In the genomic region with DNA sequence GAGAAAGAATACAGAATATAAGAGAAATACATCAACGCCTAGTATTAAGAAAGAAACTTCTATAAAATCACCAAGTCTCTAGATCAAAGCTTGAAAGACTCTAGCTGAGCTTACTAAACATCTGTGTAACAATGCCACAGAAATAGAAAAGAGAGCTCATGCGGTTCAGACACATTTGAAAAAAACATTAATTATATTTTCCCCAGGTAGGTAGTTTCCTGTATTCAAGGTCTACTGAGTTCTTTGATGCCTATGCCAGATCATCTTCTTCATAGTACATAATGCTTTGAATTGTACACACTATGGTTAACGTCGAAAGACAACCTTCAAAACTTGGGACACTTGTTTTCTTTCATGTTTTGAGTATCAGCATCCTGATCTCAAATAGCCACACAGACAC, we compare ENCODE assay signal across 26 cellular contexts. TPM values are rescaled to one million over a fixed set of nuclear protein-coding genes. Genes with fewer than 3 reads are reported as not detected.
A peak's percentile ranks its signal among the peaks of the same experiment; 100 is the strongest.
DNase-seq lines count a peak whose midpoint lies in the region; ATAC-seq and TF ChIP-seq lines count a peak whose summit lies in the region.
"Had no signal": no experiment of that assay in that cellular context is flagged by ENCODE, and none has a peak within 500 bp of the region (broad histone marks: within the 10 kb centered on the region; RNA-seq: fewer than 3 reads in every experiment).

No MANE protein-coding gene starts in this region.

- peaks cover 3% of the 10 kb centered on the region; the same call in 1 of the 2 replicates for H3K9me3 ChIP-seq in PC-9 (ENCODE audit: insufficient read depth, low read depth)
- H3K9me3 ChIP-seq in osteoblast (ENCODE audit: low read depth, low read length), result peaks cover 2% of the 10 kb centered on the region

- H2AFZ ChIP-seq in PC-9 (no peak overlapping the region), osteoblast (ENCODE audit: low read length) (no peak overlapping the region)

- H3K4me3 ChIP-seq in PC-9 (no peak overlapping the region), osteoblast (ENCODE audit: insufficient read depth, low read length) (no peak overlapping the region)
- H3K4me3 ChIP-seq: BLaER1, SK-N-MC had no signal

- intact Hi-C loops in activated B cell treated with CpG ODN at 0.5 μM for 24 hours (cut with micrococcal nuclease) (loop anchor here (10.0 kb wide), 1 partner anchor 475 kb away; no protein-coding TSS in a partner anchor), PC-9 (cut with micrococcal nuclease; ENCODE audit: unreplicated experiment) (loop anchor here (10.0 kb wide), 1 partner anchor 475 kb away; no protein-coding TSS in a partner anchor)

- H3K9me3 Mint-ChIP-seq in activated B cell treated with CpG ODN at 0.5 μM for 24 hours, result peaks cover 10% of the 10 kb centered on the region
- peaks cover 6 to 10% of the 10 kb centered on the region in 2 donors for H3K9me3 Mint-ChIP-seq in stimulated activated naive B cell treated with anti-CD40 and anti-IgM and Interleukin-4, amounts not matched to agents 10 μg/mL and 1 μg/mL and 100 μg/mL, for 72 hours

- no TSS peak for BruUV-seq in PC-9 (replicated peaks; lab: Mats Ljungman, UMichigan)

- no peaks in the 10 kb centered on the region for H4K20me1 ChIP-seq in PC-9 (ENCODE audit: insufficient read depth)
- H4K20me1 ChIP-seq in osteoblast (ENCODE audit: insufficient read depth, low read length), result no peaks in the 10 kb centered on the region
- H4K20me1 ChIP-seq: BLaER1 had no signal

- H3K27me3 ChIP-seq in PC-9 (ENCODE audit: insufficient read depth, low read depth) (no peaks in the 10 kb centered on the region), osteoblast (ENCODE audit: insufficient read depth, low read length) (no peaks in the 10 kb centered on the region)
- H3K27me3 ChIP-seq: BLaER1 had no signal

- H3K36me3 ChIP-seq in PC-9 (ENCODE audit: low read depth), result no peaks in the 10 kb centered on the region
- H3K36me3 ChIP-seq in osteoblast (ENCODE audit: insufficient read depth, low read length), result no peaks in the 10 kb centered on the region
- H3K36me3 ChIP-seq: BLaER1 had no signal

- peak overlapping the region; percentile 32 for H3K27ac Mint-ChIP-seq in activated B cell treated with CpG ODN at 0.5 μM for 24 hours
- no peak overlapping the region for H3K27ac Mint-ChIP-seq in stimulated activated naive B cell treated with anti-CD40 and anti-IgM and Interleukin-4, amounts not matched to agents 10 μg/mL and 1 μg/mL and 100 μg/mL, for 72 hours
- H3K27ac Mint-ChIP-seq: CD4-positive, alpha-beta T cell; T-cell had no signal

- no peaks in the 10 kb centered on the region for H3F3A ChIP-seq in PC-9 (ENCODE audit: insufficient read depth, low read depth)

- H3K27ac ChIP-seq in PC-9, result no peak overlapping the region
- H3K27ac ChIP-seq in osteoblast (ENCODE audit: low read depth, low read length), result no peak overlapping the region
- H3K27ac ChIP-seq: BLaER1, HL-60, SK-N-MC had no signal

- peaks cover 29% of the 10 kb centered on the region for H3K4me1 Mint-ChIP-seq in activated B cell treated with CpG ODN at 0.5 μM for 24 hours
- peaks cover 14 to 33% of the 10 kb centered on the region in 2 donors for H3K4me1 Mint-ChIP-seq in stimulated activated naive B cell treated with anti-CD40 and anti-IgM and Interleukin-4, amounts not matched to agents 10 μg/mL and 1 μg/mL and 100 μg/mL, for 72 hours
- H3K4me1 Mint-ChIP-seq: T-cell had no signal

- POLR2A ChIA-PET in activated B cell treated with CpG ODN at 0.5 μM for 24 hours (lab: Charles Lee), result interaction anchor here (1.0 kb wide), 1 partner anchor 27 kb away, joined by 4 read pairs; no protein-coding TSS in a partner anchor
- POLR2A ChIA-PET in PC-9 (lab: Charles Lee; ENCODE audit: unreplicated experiment), result no interaction called here

- H3K4me1 ChIP-seq in PC-9 (replicated peaks; ENCODE audit: insufficient read depth) (no peaks in the 10 kb centered on the region), osteoblast (ENCODE audit: insufficient read depth, low read length) (peaks cover 14% of the 10 kb centered on the region)
- H3K4me1 ChIP-seq: BLaER1 had no signal

- H3K4me3 Mint-ChIP-seq in activated B cell treated with CpG ODN at 0.5 μM for 24 hours, result no peak overlapping the region
- no peak overlapping the region for H3K4me3 Mint-ChIP-seq in stimulated activated naive B cell treated with anti-CD40 and anti-IgM and Interleukin-4, amounts not matched to agents 10 μg/mL and 1 μg/mL and 100 μg/mL, for 72 hours
- H3K4me3 Mint-ChIP-seq: CD4-positive, alpha-beta T cell; T-cell had no signal

- CTCF ChIA-PET in activated B cell treated with CpG ODN at 0.5 μM for 24 hours (lab: Charles Lee), result interaction anchor here (0.8 to 8.2 kb wide), 3 partner anchors 35 to 110 kb away, joined by 3 to 168 read pairs (median 85); no protein-coding TSS in a partner anchor
- CTCF ChIA-PET in PC-9 (lab: Charles Lee), result no interaction called here

- H3K79me2 ChIP-seq in PC-9 (ENCODE audit: low read depth), result no peaks in the 10 kb centered on the region
- H3K79me2 ChIP-seq in osteoblast (ENCODE audit: insufficient read depth, low read length), result peaks cover 23% of the 10 kb centered on the region

- no peak for DNase-seq in activated B cell treated with CpG ODN at 0.5 μM for 24 hours
- no peak for DNase-seq in stimulated activated naive B cell treated with anti-CD40 and anti-IgM and Interleukin-4, amounts not matched to agents 10 μg/mL and 1 μg/mL and 100 μg/mL, for 72 hours
- no peak for DNase-seq in AML-193 (lab: John Stamatoyannopoulos, UW)
- no peak for DNase-seq in PC-9
- DNase-seq in osteoblast (ENCODE audit: insufficient read length, low spot score, missing footprints), result no peak
- DNase-seq: CD4-positive, alpha-beta T cell; COR-L47; DMS79; KG1; NCI-H1105; NCI-H2081; NCI-H2171; NCI-H345; NCI-H524; NCI-H82; RPMI8226; SHP77 treated with DMSO at 0.1 percent for 48 hours; T-cell had no signal

- peaks cover 4% of the 10 kb centered on the region for H3K27me3 Mint-ChIP-seq in activated B cell treated with CpG ODN at 0.5 μM for 24 hours
- H3K27me3 Mint-ChIP-seq in stimulated activated naive B cell treated with anti-CD40 and anti-IgM and Interleukin-4, amounts not matched to agents 10 μg/mL and 1 μg/mL and 100 μg/mL, for 72 hours, result no peaks in the 10 kb centered on the region

- no peaks in the 10 kb centered on the region for H3K9me2 ChIP-seq in PC-9 (ENCODE audit: insufficient read depth)

- peak; percentile 50 for ATAC-seq in GM18870 (IDR thresholded peaks at IDR 0.05; ENCODE audit: unreplicated experiment)
- peak; percentile 47 for ATAC-seq in HG03442 (IDR thresholded peaks at IDR 0.05; ENCODE audit: unreplicated experiment)
- ATAC-seq in activated B cell treated with CpG ODN at 0.5 μM for 24 hours (ENCODE audit: low read depth), result no peak
- peak; percentile 52 to 59 for ATAC-seq in stimulated activated naive B cell treated with anti-CD40 and anti-IgM and Interleukin-4, amounts not matched to agents 10 μg/mL and 1 μg/mL and 100 μg/mL, for 72 hours (replicated peaks)
- ATAC-seq: HepG2, T-cell had no signal

- no peaks in the 10 kb centered on the region for H3K36me3 Mint-ChIP-seq in activated B cell treated with CpG ODN at 0.5 μM for 24 hours (ENCODE audit: low read depth)
- peaks cover 13 to 19% of the 10 kb centered on the region in 2 donors for H3K36me3 Mint-ChIP-seq in stimulated activated naive B cell treated with anti-CD40 and anti-IgM and Interleukin-4, amounts not matched to agents 10 μg/mL and 1 μg/mL and 100 μg/mL, for 72 hours
- H3K36me3 Mint-ChIP-seq: T-cell had no signal

- H3K4me2 ChIP-seq in PC-9 (no peak overlapping the region), osteoblast (ENCODE audit: insufficient read depth, low read length) (no peak overlapping the region)
- H3K4me2 ChIP-seq: BLaER1 had no signal

- TF ChIP-seq CTCF in activated B cell treated with CpG ODN at 0.5 μM for 24 hours (IDR thresholded peaks at IDR 0.05), result no peak
- no peak for TF ChIP-seq CTCF in PC-9 (conservative IDR thresholded peaks at IDR 0.05)
- TF ChIP-seq CTCF in osteoblast (IDR thresholded peaks at IDR 0.05; ENCODE audit: extremely low read depth, low read depth, low read length), result no peak

RNA-seq across cellular contexts. Expression of gene MOXD1, which starts 11.3 kb away (rescaled TPM):
- total RNA-seq in activated B cell treated with CpG ODN at 0.5 μM for 24 hours (3.2 and 3.7 TPM in 2 replicates), PC-9 (2021) (1.0 and 1.3 TPM in 2 replicates), osteoblast (17.1 and 19.5 TPM in 2 replicates)
- total RNA-seq: A673; CD4-positive, alpha-beta T cell; HepG2; HT-29 had no signal
